11 cellular contexts compared by ENCODE assay signal in the genomic region with DNA sequence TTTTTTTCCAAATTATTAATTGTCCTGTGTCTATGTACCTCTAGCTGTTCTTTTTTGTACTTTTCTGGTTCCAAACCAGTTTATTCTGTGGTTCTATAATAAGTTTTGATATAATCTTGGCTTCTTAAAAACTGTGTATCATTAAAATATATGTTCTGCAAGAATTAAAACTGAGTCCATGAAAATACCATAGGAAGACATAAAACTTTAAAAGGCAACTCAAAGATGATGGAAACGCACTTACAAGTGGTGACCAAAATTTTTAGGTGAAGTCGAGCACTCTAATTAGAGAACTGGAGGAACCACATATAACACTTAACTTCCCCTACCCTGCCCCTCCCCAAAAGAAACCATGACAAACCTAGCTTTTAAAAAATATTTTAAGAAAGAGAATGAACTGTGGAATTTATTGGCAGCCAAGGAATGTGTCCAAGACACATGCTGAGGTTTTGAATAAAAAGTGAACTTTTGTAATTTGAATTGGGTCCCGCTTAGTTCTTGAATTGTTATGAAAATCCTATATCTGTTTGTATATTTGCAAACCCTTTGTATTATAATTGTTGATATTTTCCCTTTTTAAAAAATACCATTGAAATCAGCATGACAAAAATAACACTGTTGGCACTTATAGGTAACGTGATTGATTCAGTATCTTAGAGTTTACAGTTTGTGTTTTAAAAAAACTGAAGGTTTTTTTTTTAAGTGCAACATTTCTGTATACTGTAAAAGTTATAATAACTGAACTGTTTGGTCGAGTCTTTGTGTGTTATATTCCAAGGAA. TPM values are rescaled to one million over a fixed set of nuclear protein-coding genes. Genes with fewer than 3 reads are reported as not detected.
A peak's percentile ranks its signal among the peaks of the same experiment; 100 is the strongest.
DNase-seq lines count a peak whose midpoint lies in the region; ATAC-seq, FAIRE-seq and TF ChIP-seq lines count a peak whose summit lies in the region.
"Had no signal": no experiment of that assay in that cellular context is flagged by ENCODE, and none has a peak within 500 bp of the region (broad histone marks: within the 10 kb centered on the region; RNA-seq: fewer than 3 reads in every experiment).

No MANE protein-coding gene starts in this region.

- CTCF ChIA-PET in AG04450 (lab: Charles Lee): interaction anchor here (0.6 to 2.4 kb wide), 2 partner anchors 11 to 16 kb away, joined by 4 to 14 read pairs; no protein-coding TSS in a partner anchor

- H3K36me3 ChIP-seq in pancreas: no peaks in the 10 kb centered on the region
- H3K36me3 ChIP-seq: cardiac muscle cell had no signal

- POLR2A ChIA-PET in AG04450 (lab: Yijun Ruan, JAX): interaction anchor here (0.6 to 4.0 kb wide), 4 partner anchors 11 to 962 kb away, joined by 4 to 38 read pairs (median 8); no protein-coding TSS in a partner anchor

- 13 to 23% methylated on average over 5 of the region's 5 CpGs for WGBS in pancreas, 2 donors

- H3K9me3 ChIP-seq in AG04450 (ENCODE audit: control insufficient read depth, insufficient read depth, low read length) (peaks cover 7% of the 10 kb centered on the region; the same call in 1 of the 2 replicates), pancreas (no peaks in the 10 kb centered on the region)

- no peak for TF ChIP-seq CTCF in AG04450 (IDR thresholded peaks at IDR 0.05; ENCODE audit: low read depth, low read length)
- TF ChIP-seq CTCF in NB4 (IDR thresholded peaks at IDR 0.05; ENCODE audit: low read depth, low read length): no peak
- TF ChIP-seq CTCF in epithelial cell of proximal tubule (conservative IDR thresholded peaks at IDR 0.05; ENCODE audit: low read depth, low read length): no peak
- no peak for TF ChIP-seq CTCF in pancreas (IDR thresholded peaks at IDR 0.05)

- no peak for DNase-seq in AG04450 (ENCODE audit: low read depth, low spot score)
- DNase-seq in NB4 (ENCODE audit: low read depth): no peak
- DNase-seq in epithelial cell of proximal tubule (ENCODE audit: low read depth): no peak
- no peak for DNase-seq in pancreas
- DNase-seq in stimulated activated CD4-positive, alpha-beta T cell treated with anti-CD3 and anti-CD28 coated beads, Interleukin-12 subunit alpha, Interleukin-12 subunit beta, amount 100 ng/mL, for 4 hours: no peak
- no peak for DNase-seq in left lobe of liver (ENCODE audit: low spot score)
- DNase-seq in stimulated activated CD4-positive, alpha-beta T cell treated with anti-CD3 and anti-CD28 coated beads, Interleukin-4, amount 100 ng/mL, for 1 hour: no peak
- DNase-seq: CD4-positive, alpha-beta memory T cell had no signal

- no peak for ATAC-seq in pancreas
- no peak for ATAC-seq in GM19035 (IDR thresholded peaks at IDR 0.05; ENCODE audit: unreplicated experiment)
- ATAC-seq in left lobe of liver: no peak

- FAIRE-seq in pancreas (lab: Jason Lieb, UNC): no peak

- H3K27me3 ChIP-seq in AG04450 (ENCODE audit: control insufficient read depth, insufficient read depth, low read length): no peaks in the 10 kb centered on the region
- no peaks in the 10 kb centered on the region for H3K27me3 ChIP-seq in pancreas

- H3K4me1 ChIP-seq in pancreas: peaks cover 0 to 6% (median 4%) of the 10 kb centered on the region in 3 donors

- TF ChIP-seq POLR2A in NB4 (IDR thresholded peaks at IDR 0.05; ENCODE audit: extremely low read depth, insufficient read length): no peak

- no peak overlapping the region for H3K27ac ChIP-seq in AG04450 (ENCODE audit: low read depth, low read length)
- peak overlapping the region in 2 of 4 donors; percentile 90 to 95 for H3K27ac ChIP-seq in pancreas
- H3K27ac ChIP-seq: cardiac muscle cell had no signal

- intact Hi-C loops in pancreas (cut with DNase I): loop anchor here in 1 of 3 donors (10.0 kb wide), 1 partner anchor 63 kb away; no protein-coding TSS in a partner anchor

- peak overlapping the region; percentile 75 for H3K4me3 ChIP-seq in AG04450 (ENCODE audit: low read depth, low read length)
- peak overlapping the region; percentile 94 for H3K4me3 ChIP-seq in NB4 (ENCODE audit: low read depth, low read length)
- peak overlapping the region; percentile 83 for H3K4me3 ChIP-seq in epithelial cell of proximal tubule (ENCODE audit: low read depth, low read length)
- peak overlapping the region in 3 of 4 donors; percentile 5 to 64 (median 52) for H3K4me3 ChIP-seq in pancreas
- H3K4me3 ChIP-seq: cardiac muscle cell had no signal

RNA-seq across cellular contexts. Expression of a gene that starts 7.7 kb away (rescaled TPM):
- polyA plus RNA-seq in AG04450 (2011; rRNA removed) (63.1 and 66.9 TPM in 2 replicates), pancreas (10 to 100 TPM in 1 of 2 donors, 1 to 10 TPM in 1; 7.0 to 16.2 TPM)
- 36.8 and 72.5 TPM in 2 replicates for polyA minus RNA-seq in AG04450 (2011; rRNA and poly(A)+ RNA removed)
- total RNA-seq in epithelial cell of proximal tubule (17.6 and 17.7 TPM in 2 replicates), pancreas (10 to 100 TPM in 4 of 6 donors, 1 to 10 TPM in 2; 8.3 to 25.6 (median 14.0) TPM), left lobe of liver (37.0 TPM)
- total RNA-seq: CD4-positive, alpha-beta memory T cell; OCI-LY7 had no signal
- polyA plus RNA-seq: CD4-positive, alpha-beta memory T cell had no signal
